20 cellular contexts compared by ENCODE assay signal in the genomic region with DNA sequence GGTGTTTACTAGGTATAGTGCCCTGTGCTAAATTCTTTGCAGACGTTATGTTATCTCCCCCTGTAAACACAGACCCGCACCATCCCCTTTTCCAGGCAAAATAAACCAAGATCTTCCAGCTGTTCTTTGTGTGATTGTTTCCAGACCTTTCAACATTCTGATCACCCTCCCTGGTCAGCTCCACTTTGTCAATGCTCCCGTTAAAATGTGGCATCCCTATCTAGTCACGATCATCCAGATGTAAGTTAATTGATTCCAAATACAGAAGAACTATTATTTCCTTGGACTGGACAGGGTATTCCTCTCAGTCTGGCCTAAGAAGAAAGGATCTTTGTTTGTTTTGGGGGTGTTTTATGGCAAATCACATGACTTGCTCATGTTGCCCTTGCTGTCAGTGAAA.
"Had no signal": no experiment of that assay in that cellular context is flagged by ENCODE, and none has a peak within 500 bp of the region (broad histone marks: within the 10 kb centered on the region; RNA-seq: fewer than 3 reads in every experiment).

No MANE protein-coding gene starts in this region.

- H3K27me3 ChIP-seq: spleen, upper lobe of right lung had no signal

- H3K4me1 ChIP-seq: parathyroid adenoma, spleen, upper lobe of right lung had no signal

- H3K36me3 Mint-ChIP-seq: activated naive CD4-positive, alpha-beta T cell treated with anti-CD3 and anti-CD28 coated beads, Interleukin-2, amount 10 ng/mL, durations not matched to agents 7 days and 5 days had no signal

- H3K4me3 Mint-ChIP-seq: activated CD4-positive, alpha-beta memory T cell treated with anti-CD3 and anti-CD28 coated beads, Interleukin-2, amount 10 ng/mL, durations not matched to agents 7 days and 5 days; activated naive CD4-positive, alpha-beta T cell treated with anti-CD3 and anti-CD28 coated beads, Interleukin-2, amount 10 ng/mL, durations not matched to agents 7 days and 5 days; activated naive CD8-positive, alpha-beta T cell treated with anti-CD3 and anti-CD28 coated beads, Interleukin-2, amount 50 U/mL, for 24 hours; activated T-cell treated with anti-CD3 and anti-CD28 coated beads, Interleukin-2, amount 50 U/mL, for 4 hours; dendritic cell treated with granulocyte-macrophage colony-stimulating factor and Interleukin-4, amounts not matched to agents 40 ng/mL and 50 ng/mL, for 4 days; natural killer cell; stimulated activated memory B cell treated with anti-CD40 and anti-IgM and Interleukin-4, amounts not matched to agents 10 μg/mL and 1 μg/mL and 100 μg/mL, for 72 hours had no signal

- H3K79me2 ChIP-seq: parathyroid adenoma had no signal

- H3K27ac ChIP-seq: parathyroid adenoma, spleen, upper lobe of right lung had no signal

- H3K27ac Mint-ChIP-seq: activated CD4-positive, alpha-beta memory T cell treated with anti-CD3 and anti-CD28 coated beads, Interleukin-2, amount 10 ng/mL, durations not matched to agents 7 days and 5 days; activated naive CD4-positive, alpha-beta T cell treated with anti-CD3 and anti-CD28 coated beads, Interleukin-2, amount 10 ng/mL, durations not matched to agents 7 days and 5 days; activated naive CD8-positive, alpha-beta T cell treated with anti-CD3 and anti-CD28 coated beads, Interleukin-2, amount 50 U/mL, for 24 hours; dendritic cell treated with granulocyte-macrophage colony-stimulating factor and Interleukin-4, amounts not matched to agents 40 ng/mL and 50 ng/mL, for 4 days; natural killer cell; stimulated activated memory B cell treated with anti-CD40 and anti-IgM and Interleukin-4, amounts not matched to agents 10 μg/mL and 1 μg/mL and 100 μg/mL, for 72 hours had no signal

- H3K4me3 ChIP-seq: spleen, upper lobe of right lung had no signal

- H3K9me3 ChIP-seq: upper lobe of right lung had no signal

- H3K36me3 ChIP-seq: spleen, upper lobe of right lung had no signal

- H2AFZ ChIP-seq: parathyroid adenoma had no signal

- DNase-seq: activated CD4-positive, alpha-beta memory T cell treated with anti-CD3 and anti-CD28 coated beads, Interleukin-2, amount 10 ng/mL, durations not matched to agents 7 days and 5 days; activated CD4-positive, alpha-beta T cell treated with anti-CD3 and anti-CD28 coated beads for 48 hours; activated CD4-positive, CD25-positive, alpha-beta regulatory T cell; activated effector memory CD4-positive, alpha-beta T cell treated with Interleukin-2 at 50 U/mL for 16 hours; activated naive CD4-positive, alpha-beta T cell treated with anti-CD3 and anti-CD28 coated beads, Interleukin-2, amount 10 ng/mL, durations not matched to agents 7 days and 5 days; activated naive CD8-positive, alpha-beta T cell treated with anti-CD3 and anti-CD28 coated beads, Interleukin-2, amount 50 U/mL, for 24 hours; activated T-cell treated with anti-CD3 and anti-CD28 coated beads, Interleukin-2, amount 50 U/mL, for 4 hours; aorta; effector memory CD4-positive, alpha-beta T cell; foreskin fibroblast; kidney glomerular epithelial cell; natural killer cell; retina; spleen; stimulated activated CD4-positive, alpha-beta T cell treated with anti-CD3 and anti-CD28 coated beads, Interleukin-4, amount 100 ng/mL, for 4 hours; T1000; upper lobe of right lung had no signal

- H3K4me1 Mint-ChIP-seq: activated CD4-positive, alpha-beta memory T cell treated with anti-CD3 and anti-CD28 coated beads, Interleukin-2, amount 10 ng/mL, durations not matched to agents 7 days and 5 days; activated naive CD4-positive, alpha-beta T cell treated with anti-CD3 and anti-CD28 coated beads, Interleukin-2, amount 10 ng/mL, durations not matched to agents 7 days and 5 days; activated naive CD8-positive, alpha-beta T cell treated with anti-CD3 and anti-CD28 coated beads, Interleukin-2, amount 50 U/mL, for 24 hours; natural killer cell; stimulated activated memory B cell treated with anti-CD40 and anti-IgM and Interleukin-4, amounts not matched to agents 10 μg/mL and 1 μg/mL and 100 μg/mL, for 72 hours had no signal

- ATAC-seq: activated naive CD8-positive, alpha-beta T cell treated with anti-CD3 and anti-CD28 coated beads, Interleukin-2, amount 50 U/mL, for 24 hours; activated T-cell treated with anti-CD3 and anti-CD28 coated beads, Interleukin-2, amount 50 U/mL, for 4 hours; natural killer cell; stimulated activated memory B cell treated with anti-CD40 and anti-IgM and Interleukin-4, amounts not matched to agents 10 μg/mL and 1 μg/mL and 100 μg/mL, for 72 hours; upper lobe of right lung had no signal

- H3K27me3 Mint-ChIP-seq: dendritic cell treated with granulocyte-macrophage colony-stimulating factor and Interleukin-4, amounts not matched to agents 40 ng/mL and 50 ng/mL, for 4 days had no signal
